Comparison of ENCODE assay signal across 24 cellular contexts in genomic region chr6:162497371-162497770, GRCh38.
"Had no signal": no experiment of that assay in that cellular context is flagged by ENCODE, and none has a peak within 500 bp of the region (broad histone marks: within the 10 kb centered on the region; RNA-seq: fewer than 3 reads in every experiment).

No MANE protein-coding gene starts in this region.

- H3K4me1 ChIP-seq: colonic mucosa, left lung, pancreas, prostate gland, spleen, thyroid gland, vagina had no signal

- H3K27ac ChIP-seq: colonic mucosa, epithelial cell of prostate, heart right ventricle, left lung, neutrophil, pancreas, prostate gland, skin epidermis, spleen, thyroid gland, vagina had no signal

- DNase-seq: colonic mucosa; effector CD8-positive, alpha-beta T cell; endodermal cell; foreskin melanocyte; heart right ventricle; left cardiac atrium; left lung; mesendoderm; naive thymus-derived CD8-positive, alpha-beta T cell; nephron progenitor cell; pancreas; right cardiac atrium; spleen; stimulated activated CD4-positive, alpha-beta T cell treated with anti-CD3 and anti-CD28 coated beads, Interleukin-2, amount 100 ng/mL, for 48 hours; stimulated activated naive B cell treated with anti-CD40 and anti-IgM and Interleukin-4, amounts not matched to agents 10 μg/mL and 1 μg/mL and 100 μg/mL, for 72 hours; stimulated activated naive CD8-positive, alpha-beta T cell treated with anti-CD3 and anti-CD28 coated beads, Interleukin-15, amount 100 ng/mL, for 72 hours; thyroid gland; trophoblast cell had no signal

- H3K9me3 ChIP-seq: colonic mucosa, heart right ventricle, neutrophil, pancreas, prostate gland, spleen, thyroid gland, vagina had no signal

- H3K27me3 ChIP-seq: colonic mucosa, heart right ventricle, left lung, neutrophil, pancreas, spleen, thyroid gland, vagina had no signal

- ATAC-seq: esophagus mucosa; heart right ventricle; left cardiac atrium; left lung; naive thymus-derived CD8-positive, alpha-beta T cell; pancreas; right cardiac atrium; stimulated activated naive B cell treated with anti-CD40 and anti-IgM and Interleukin-4, amounts not matched to agents 10 μg/mL and 1 μg/mL and 100 μg/mL, for 72 hours; stimulated activated naive CD8-positive, alpha-beta T cell treated with anti-CD3 and anti-CD28 coated beads, Interleukin-15, amount 100 ng/mL, for 72 hours had no signal

- H3K36me3 ChIP-seq: colonic mucosa, heart right ventricle, left lung, neutrophil, pancreas, prostate gland, spleen, thyroid gland, vagina had no signal

- H3K4me3 ChIP-seq: colonic mucosa, heart right ventricle, left lung, pancreas, prostate gland, skin epidermis, spleen, thyroid gland, vagina had no signal
